ENCODE assay signal across 18 cellular contexts in the genomic region with DNA sequence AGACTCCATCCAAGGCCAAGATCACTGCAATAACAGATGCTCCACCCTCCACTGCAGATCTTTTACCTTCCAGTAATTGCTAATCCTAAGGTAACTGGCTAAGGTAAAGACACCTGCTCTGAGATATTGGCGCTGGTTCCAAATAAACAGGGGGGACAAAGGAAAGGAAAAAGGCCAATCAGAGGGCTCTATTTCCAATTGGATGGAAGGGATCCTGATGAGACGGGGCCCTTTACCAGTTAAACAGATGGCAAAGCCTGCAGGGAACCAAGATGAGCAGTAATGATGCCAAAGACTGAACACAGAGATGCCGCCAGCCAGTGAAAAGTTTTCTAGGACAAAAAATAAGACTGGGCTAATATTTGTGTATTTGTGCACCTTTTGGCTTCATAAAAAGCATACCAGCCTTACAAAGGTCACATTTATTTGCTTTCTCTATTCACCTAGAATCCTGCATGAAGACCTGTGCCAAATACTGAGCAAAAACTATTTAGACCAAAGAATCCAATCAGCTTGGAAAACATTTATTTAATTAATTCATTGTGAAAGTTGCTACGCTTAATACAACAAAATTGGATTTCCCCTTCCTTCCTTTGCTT.
A peak's percentile ranks its signal among the peaks of the same experiment; 100 is the strongest.
DNase-seq lines count a peak whose midpoint lies in the region; ATAC-seq and TF ChIP-seq lines count a peak whose summit lies in the region.
"Had no signal": no experiment of that assay in that cellular context is flagged by ENCODE, and none has a peak within 500 bp of the region (broad histone marks: within the 10 kb centered on the region; RNA-seq: fewer than 3 reads in every experiment).

No MANE protein-coding gene starts in this region.

- H3K36me3 Mint-ChIP-seq in CD4-positive, CD25-positive, alpha-beta regulatory T cell: peaks cover 13% of the 10 kb centered on the region
- H3K36me3 Mint-ChIP-seq in effector memory CD8-positive, alpha-beta T cell (ENCODE audit: insufficient read depth): peaks cover 14% of the 10 kb centered on the region

- peaks cover 46% of the 10 kb centered on the region for H4K20me1 ChIP-seq in hepatocyte (ENCODE audit: insufficient read depth, poor library complexity, severe bottlenecking)

- no peak overlapping the region for H3K4me2 ChIP-seq in hepatocyte

- H3K4me3 ChIP-seq in CD4-positive, CD25-positive, alpha-beta regulatory T cell (ENCODE audit: low read depth, low read length): no peak overlapping the region
- H3K4me3 ChIP-seq in adrenal gland (no peak overlapping the region), hepatocyte (no peak overlapping the region)

- intact Hi-C loops in adrenal gland (cut with DNase I): no loop called here

- WGBS in adrenal gland, 4 donors: 79 to 85% (median 82%) methylated on average over 4 of the region's 4 CpGs
- 76% methylated on average over 4 of the region's 4 CpGs for WGBS in hepatocyte (ENCODE audit: low lambda C conversion rate, missing lambda C conversion rate)

- H3K9me2 ChIP-seq in hepatocyte (replicated peaks; ENCODE audit: insufficient read depth): no peaks in the 10 kb centered on the region

- H3K27ac ChIP-seq in CD4-positive, CD25-positive, alpha-beta regulatory T cell (ENCODE audit: insufficient read depth, low read length, poor library complexity, severe bottlenecking): no peak overlapping the region
- peak overlapping the region in 1 of 5 donors; percentile 22 for H3K27ac ChIP-seq in adrenal gland
- no peak overlapping the region for H3K27ac ChIP-seq in hepatocyte

- H3K27me3 Mint-ChIP-seq in CD4-positive, CD25-positive, alpha-beta regulatory T cell: no peaks in the 10 kb centered on the region
- no peaks in the 10 kb centered on the region for H3K27me3 Mint-ChIP-seq in effector memory CD8-positive, alpha-beta T cell
- H3K27me3 Mint-ChIP-seq: activated T-cell treated with anti-CD3 and anti-CD28 coated beads, Interleukin-2, amount 50 U/mL, for 24 hours; CD4-positive, alpha-beta T cell had no signal

- TF ChIP-seq POLR2A in adrenal gland (IDR thresholded peaks at IDR 0.05): no peak

- peaks cover 18 to 41% (median 32%) of the 10 kb centered on the region in 4 donors for H3K4me1 Mint-ChIP-seq in CD4-positive, CD25-positive, alpha-beta regulatory T cell
- peaks cover 30 to 53% of the 10 kb centered on the region in 2 donors for H3K4me1 Mint-ChIP-seq in effector memory CD8-positive, alpha-beta T cell (ENCODE audit: low read depth in 2 of 2)

- peaks cover 64% of the 10 kb centered on the region for H3K79me2 ChIP-seq in hepatocyte

- H3K27ac Mint-ChIP-seq in CD4-positive, CD25-positive, alpha-beta regulatory T cell: peak overlapping the region in 2 of 3 donors; percentile 52 to 85
- peak overlapping the region; percentile 26 to 52 for H3K27ac Mint-ChIP-seq in effector memory CD8-positive, alpha-beta T cell
- H3K27ac Mint-ChIP-seq: activated T-cell treated with anti-CD3 and anti-CD28 coated beads, Interleukin-2, amount 50 U/mL, for 24 hours; CD4-positive, alpha-beta T cell had no signal

- H3K9me3 Mint-ChIP-seq in CD4-positive, CD25-positive, alpha-beta regulatory T cell: no peaks in the 10 kb centered on the region
- H3K9me3 Mint-ChIP-seq in effector memory CD8-positive, alpha-beta T cell: no peaks in the 10 kb centered on the region
- H3K9me3 Mint-ChIP-seq: activated T-cell treated with anti-CD3 and anti-CD28 coated beads, Interleukin-2, amount 50 U/mL, for 24 hours; CD4-positive, alpha-beta T cell had no signal

- no peak for DNase-seq in CD4-positive, CD25-positive, alpha-beta regulatory T cell
- DNase-seq in NCI-H1092 (lab: John Stamatoyannopoulos, UW) (peak; percentile 53), NCI-H345 (lab: John Stamatoyannopoulos, UW) (peak; percentile 69), RPMI8226 (no peak), adrenal gland (no peak), hepatocyte (ENCODE audit: low spot score) (no peak)
- no peak for DNase-seq in effector memory CD8-positive, alpha-beta T cell
- DNase-seq: activated CD4-positive, alpha-beta T cell treated with anti-CD3 and anti-CD28 coated beads for 48 hours; activated T-cell treated with anti-CD3 and anti-CD28 coated beads, Interleukin-2, amount 50 U/mL, for 24 hours; CD4-positive, alpha-beta T cell; cortex of kidney; erythroblast; glutamatergic neuron; KBM-7; kidney; NCI-H526; stimulated activated CD4-positive, alpha-beta T cell treated with anti-CD3 and anti-CD28 coated beads, Interleukin-2, amount 100 ng/mL, for 48 hours had no signal

- no peak overlapping the region for H2AFZ ChIP-seq in hepatocyte

- H3K27me3 ChIP-seq in CD4-positive, CD25-positive, alpha-beta regulatory T cell (ENCODE audit: control insufficient read depth, insufficient read depth, low read length): no peaks in the 10 kb centered on the region
- H3K27me3 ChIP-seq in adrenal gland (no peaks in the 10 kb centered on the region), hepatocyte (no peaks in the 10 kb centered on the region)

- H3K4me1 ChIP-seq in CD4-positive, CD25-positive, alpha-beta regulatory T cell (ENCODE audit: control insufficient read depth, insufficient read depth, low read length, poor library complexity, severe bottlenecking): no peaks in the 10 kb centered on the region
- H3K4me1 ChIP-seq in adrenal gland (replicated peaks in 1 of 2): peaks cover 0 to 27% of the 10 kb centered on the region in 2 donors
- peaks cover 5% of the 10 kb centered on the region for H3K4me1 ChIP-seq in hepatocyte (ENCODE audit: insufficient read depth)

- no peaks in the 10 kb centered on the region for H3K9me3 ChIP-seq in CD4-positive, CD25-positive, alpha-beta regulatory T cell (ENCODE audit: control insufficient read depth in 2 of 2, low read length in 2 of 2)
- no peaks in the 10 kb centered on the region for H3K9me3 ChIP-seq in adrenal gland (replicated peaks in 1 of 3)
- no peaks in the 10 kb centered on the region for H3K9me3 ChIP-seq in hepatocyte (ENCODE audit: low read depth)

- H3K4me3 Mint-ChIP-seq in CD4-positive, CD25-positive, alpha-beta regulatory T cell: no peak overlapping the region
- no peak overlapping the region for H3K4me3 Mint-ChIP-seq in effector memory CD8-positive, alpha-beta T cell
- H3K4me3 Mint-ChIP-seq: activated T-cell treated with anti-CD3 and anti-CD28 coated beads, Interleukin-2, amount 50 U/mL, for 24 hours; CD4-positive, alpha-beta T cell had no signal

- no peak for TF ChIP-seq CTCF in adrenal gland (IDR thresholded peaks at IDR 0.05)
- TF ChIP-seq CTCF in hepatocyte (IDR thresholded peaks at IDR 0.05; ENCODE audit: poor library complexity): no peak

- no peak for ATAC-seq in CD4-positive, CD25-positive, alpha-beta regulatory T cell (ENCODE audit: low read depth in 2 of 2)
- ATAC-seq in effector memory CD8-positive, alpha-beta T cell (replicated peaks): no peak
- no peak for ATAC-seq in HG03342 (IDR thresholded peaks at IDR 0.05; ENCODE audit: unreplicated experiment)

- H3K36me3 ChIP-seq in CD4-positive, CD25-positive, alpha-beta regulatory T cell (ENCODE audit: control insufficient read depth, insufficient read depth, low read length): peaks cover 6% of the 10 kb centered on the region
- no peaks in the 10 kb centered on the region for H3K36me3 ChIP-seq in adrenal gland (replicated peaks in 1 of 2)
- no peaks in the 10 kb centered on the region for H3K36me3 ChIP-seq in hepatocyte (replicated peaks; ENCODE audit: insufficient read depth, low read depth)

Comparison
In these comparisons a context has a peak if more than half of its experiments do, and no peak if none do; other contexts are left out.
1. DNase-seq: peak in NCI-H1092 (single experiment) and NCI-H345 (single experiment); none in CD4-positive, CD25-positive, alpha-beta regulatory T cell (0 of 3), effector memory CD8-positive, alpha-beta T cell (0 of 3), RPMI8226 (single experiment), adrenal gland (0 of 7) and hepatocyte (single experiment).